Comparison of ENCODE assay signal across 22 cellular contexts in genomic region chr12:41476499-41476898, GRCh38.
DNase-seq lines count a peak whose midpoint lies in the region; ATAC-seq and TF ChIP-seq lines count a peak whose summit lies in the region.
"Had no signal": no experiment of that assay in that cellular context is flagged by ENCODE, and none has a peak within 500 bp of the region (broad histone marks: within the 10 kb centered on the region; RNA-seq: fewer than 3 reads in every experiment).

No MANE protein-coding gene starts in this region.

- no peaks in the 10 kb centered on the region for H3K9me3 ChIP-seq in naive thymus-derived CD4-positive, alpha-beta T cell (ENCODE audit: control insufficient read depth in 2 of 3, low read length in 3 of 3)
- H3K9me3 ChIP-seq: BLaER1, colonic mucosa, ovary, right lobe of liver had no signal

- no peaks in the 10 kb centered on the region for H3K36me3 ChIP-seq in naive thymus-derived CD4-positive, alpha-beta T cell (ENCODE audit: control insufficient read depth in 2 of 3, insufficient read depth in 3 of 3, low read length in 3 of 3)
- H3K36me3 ChIP-seq: BLaER1, colonic mucosa, ovary, right lobe of liver had no signal

- peaks cover 7% of the 10 kb centered on the region for H3K36me3 Mint-ChIP-seq in brain
- no peaks in the 10 kb centered on the region for H3K36me3 Mint-ChIP-seq in naive thymus-derived CD4-positive, alpha-beta T cell
- H3K36me3 Mint-ChIP-seq: IgD-negative memory B cell had no signal

- no peaks in the 10 kb centered on the region for H3K9me3 Mint-ChIP-seq in brain
- no peaks in the 10 kb centered on the region for H3K9me3 Mint-ChIP-seq in naive thymus-derived CD4-positive, alpha-beta T cell
- H3K9me3 Mint-ChIP-seq: endodermal cell, IgD-negative memory B cell, memory B cell had no signal

- POLR2A ChIA-PET in naive thymus-derived CD4-positive, alpha-beta T cell (lab: Charles Lee) = no interaction called here

- ATAC-seq in sciatic nerve (no peak), left colon (no peak)
- ATAC-seq in naive thymus-derived CD4-positive, alpha-beta T cell = no peak
- ATAC-seq: right lobe of liver, T-helper 17 cell had no signal

- CTCF ChIA-PET in naive thymus-derived CD4-positive, alpha-beta T cell (lab: Charles Lee) = no interaction called here

- H3K4me3 Mint-ChIP-seq in brain = peak overlapping the region in 1 of 5 experiments; percentile 26
- no peak overlapping the region for H3K4me3 Mint-ChIP-seq in naive thymus-derived CD4-positive, alpha-beta T cell
- H3K4me3 Mint-ChIP-seq: endodermal cell, IgD-negative memory B cell, memory B cell, T-helper 17 cell had no signal

- no peak overlapping the region for H3K4me3 ChIP-seq in naive thymus-derived CD4-positive, alpha-beta T cell (ENCODE audit: low read length)
- H3K4me3 ChIP-seq: BLaER1, colonic mucosa, ovary, right lobe of liver had no signal

- DNase-seq in DMS153 (lab: John Stamatoyannopoulos, UW) = peak; percentile 96
- peak; percentile 90 for DNase-seq in NCI-H1417 treated with DMSO at 0.1 percent for 48 hours (lab: John Stamatoyannopoulos, UW)
- peak; percentile 53 for DNase-seq in NCI-H345 (lab: John Stamatoyannopoulos, UW)
- no peak for DNase-seq in 8988T
- no peak for DNase-seq in sciatic nerve (ENCODE audit: low spot score)
- no peak for DNase-seq in left colon
- no peak for DNase-seq in naive thymus-derived CD4-positive, alpha-beta T cell
- DNase-seq: activated CD4-positive, alpha-beta T cell treated with anti-CD3 and anti-CD28 coated beads, Interleukin-2, amount 50 U/mL, for 1 hour; colonic mucosa; endodermal cell; GDM1; MV-4-11; ovary; right lobe of liver; SHP77; stimulated activated CD4-positive, alpha-beta T cell treated with anti-CD3 and anti-CD28 coated beads, Interleukin-15, amount 100 ng/mL, for 24 hours; T-helper 17 cell had no signal

- no peaks in the 10 kb centered on the region for H3K4me1 ChIP-seq in naive thymus-derived CD4-positive, alpha-beta T cell (ENCODE audit: control insufficient read depth in 2 of 2, insufficient read depth in 2 of 2, low read length in 2 of 2)
- H3K4me1 ChIP-seq: BLaER1, colonic mucosa, right lobe of liver had no signal

- peak overlapping the region in 3 of 5 experiments; percentile 48 to 71 (median 61) for H3K27ac Mint-ChIP-seq in brain
- no peak overlapping the region for H3K27ac Mint-ChIP-seq in naive thymus-derived CD4-positive, alpha-beta T cell
- H3K27ac Mint-ChIP-seq: endodermal cell, IgD-negative memory B cell, memory B cell, T-helper 17 cell had no signal

- no peak overlapping the region for H3K27ac ChIP-seq in naive thymus-derived CD4-positive, alpha-beta T cell (ENCODE audit: low read depth, low read length)
- H3K27ac ChIP-seq: BLaER1, colonic mucosa, ovary, right lobe of liver, VCaP had no signal

- no peak for TF ChIP-seq CTCF in brain (conservative IDR thresholded peaks at IDR 0.05)

- H3K27me3 Mint-ChIP-seq in brain = no peaks in the 10 kb centered on the region
- peaks cover 0 to 5% (median 0%) of the 10 kb centered on the region in 5 donors for H3K27me3 Mint-ChIP-seq in naive thymus-derived CD4-positive, alpha-beta T cell

- intact Hi-C loops in sciatic nerve (cut with DNase I) = no loop called here
- intact Hi-C loops in left colon (cut with DNase I, micrococcal nuclease) = no loop called here
- intact Hi-C loops in naive thymus-derived CD4-positive, alpha-beta T cell (cut with micrococcal nuclease) = no loop called here

- no peaks in the 10 kb centered on the region for H3K27me3 ChIP-seq in naive thymus-derived CD4-positive, alpha-beta T cell (ENCODE audit: control insufficient read depth in 2 of 2, insufficient read depth in 2 of 2, low read length in 2 of 2)
- H3K27me3 ChIP-seq: BLaER1, colonic mucosa, ovary, right lobe of liver had no signal

- peaks cover 35% of the 10 kb centered on the region for H3K4me1 Mint-ChIP-seq in brain
- H3K4me1 Mint-ChIP-seq in naive thymus-derived CD4-positive, alpha-beta T cell = peaks cover 0 to 2% (median 0%) of the 10 kb centered on the region in 7 donors
- H3K4me1 Mint-ChIP-seq: IgD-negative memory B cell, memory B cell, T-helper 17 cell had no signal

Comparison
In these comparisons a context has a peak if more than half of its experiments do, and no peak if none do; other contexts are left out.
1. DNase-seq: peak in DMS153 (single experiment), NCI-H1417 treated with DMSO at 0.1 percent for 48 hours (single experiment) and NCI-H345 (single experiment); none in 8988T (single experiment), sciatic nerve (single experiment), left colon (0 of 2) and naive thymus-derived CD4-positive, alpha-beta T cell (0 of 9).
2. H3K27ac Mint-ChIP-seq: peak in brain (3 of 5); none in naive thymus-derived CD4-positive, alpha-beta T cell (0 of 9).